ENCODE assay signal across 9 cellular contexts in the genomic region with DNA sequence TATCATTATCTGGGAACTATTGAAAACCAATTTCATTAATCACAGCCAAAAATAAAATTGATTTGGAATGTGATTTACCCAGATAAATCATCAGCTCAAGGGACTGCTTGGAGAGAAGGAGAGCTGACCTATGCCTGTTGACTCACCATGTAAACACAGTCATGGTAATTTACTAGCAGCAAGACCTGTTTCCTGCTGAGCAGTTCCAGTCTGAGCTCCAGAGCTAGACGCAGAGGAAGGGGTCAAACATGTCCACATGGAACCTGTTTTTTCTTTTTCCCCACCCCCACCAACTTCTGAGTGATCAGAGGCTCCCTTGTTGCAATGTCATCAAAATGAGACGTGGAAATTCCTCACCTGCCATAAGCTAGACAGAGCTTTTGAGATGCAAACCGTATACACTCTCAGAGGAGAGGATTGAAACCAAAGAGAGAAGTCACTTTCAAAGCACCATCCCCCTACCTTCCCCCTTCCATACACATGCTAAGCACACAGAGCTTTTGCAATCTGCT. TPM values are rescaled to one million over a fixed set of nuclear protein-coding genes. Genes with fewer than 3 reads are reported as not detected.
A peak's percentile ranks its signal among the peaks of the same experiment; 100 is the strongest.
DNase-seq lines count a peak whose midpoint lies in the region; ATAC-seq and TF ChIP-seq lines count a peak whose summit lies in the region.
"Had no signal": no experiment of that assay in that cellular context is flagged by ENCODE, and none has a peak within 500 bp of the region (broad histone marks: within the 10 kb centered on the region; RNA-seq: fewer than 3 reads in every experiment).

No MANE protein-coding gene starts in this region.

- no peaks in the 10 kb centered on the region for H3K27me3 ChIP-seq in right lobe of liver

- H3K4me1 ChIP-seq in right lobe of liver, result peaks cover 0 to 13% (median 4%) of the 10 kb centered on the region in 4 donors

- ATAC-seq in right lobe of liver (peak; percentile 84 to 97 (median 92)), GM18517 (IDR thresholded peaks at IDR 0.05; ENCODE audit: unreplicated experiment) (no peak), HG03108 (IDR thresholded peaks at IDR 0.05; ENCODE audit: unreplicated experiment) (no peak)

- no peak overlapping the region for H3K4me3 ChIP-seq in right lobe of liver

- peak overlapping the region in 1 of 3 donors; percentile 10 for H3K27ac ChIP-seq in right lobe of liver
- H3K27ac ChIP-seq: 22Rv1 had no signal

- no peak for TF ChIP-seq CTCF in right lobe of liver (IDR thresholded peaks at IDR 0.05)

- no peaks in the 10 kb centered on the region for H3K9me3 ChIP-seq in right lobe of liver

- intact Hi-C loops in right lobe of liver (cut with DNase I), result no loop called here

- no peak for TF ChIP-seq POLR2A in right lobe of liver (IDR thresholded peaks at IDR 0.05)

- H3K36me3 ChIP-seq in right lobe of liver, result no peaks in the 10 kb centered on the region

- peak; percentile 41 for DNase-seq in DMS79 treated with DMSO at 0.1 percent for 48 hours (lab: John Stamatoyannopoulos, UW)
- DNase-seq in DMS79 (lab: John Stamatoyannopoulos, UW), result no peak
- DNase-seq in NCI-H2029 treated with DMSO at 0.1 percent for 48 hours (lab: John Stamatoyannopoulos, UW), result peak; percentile 16
- DNase-seq in astrocyte of the hippocampus (ENCODE audit: low read depth, low spot score), result peak; percentile 82
- DNase-seq in right lobe of liver, result no peak
- DNase-seq in stimulated activated naive CD4-positive, alpha-beta T cell treated with Interleukin-2 at 50 U/mL for 16 hours (lab: John Stamatoyannopoulos, UW), result no peak

- 18% methylated on average over 3 of the region's 3 CpGs for WGBS in right lobe of liver (ENCODE audit: insufficient coverage, low coverage, low lambda C conversion rate, missing lambda C conversion rate)

RNA-seq across cellular contexts. Expression of gene PTGFRN, which starts 56.0 kb away (rescaled TPM):
- total RNA-seq in right lobe of liver, result 10 to 100 TPM; 12.6 to 28.1 (median 17.5) TPM

Comparison
In these comparisons a context has a peak if more than half of its experiments do, and no peak if none do; other contexts are left out.
1. DNase-seq: peak in DMS79 treated with DMSO at 0.1 percent for 48 hours (single experiment), NCI-H2029 treated with DMSO at 0.1 percent for 48 hours (single experiment) and astrocyte of the hippocampus (single experiment); none in DMS79 (single experiment), right lobe of liver (0 of 3) and stimulated activated naive CD4-positive, alpha-beta T cell treated with Interleukin-2 at 50 U/mL for 16 hours (single experiment).
2. ATAC-seq: peak in right lobe of liver (4 of 4); none in GM18517 (single experiment) and HG03108 (single experiment).